9 cellular contexts compared by ENCODE assay signal in the genomic region with DNA sequence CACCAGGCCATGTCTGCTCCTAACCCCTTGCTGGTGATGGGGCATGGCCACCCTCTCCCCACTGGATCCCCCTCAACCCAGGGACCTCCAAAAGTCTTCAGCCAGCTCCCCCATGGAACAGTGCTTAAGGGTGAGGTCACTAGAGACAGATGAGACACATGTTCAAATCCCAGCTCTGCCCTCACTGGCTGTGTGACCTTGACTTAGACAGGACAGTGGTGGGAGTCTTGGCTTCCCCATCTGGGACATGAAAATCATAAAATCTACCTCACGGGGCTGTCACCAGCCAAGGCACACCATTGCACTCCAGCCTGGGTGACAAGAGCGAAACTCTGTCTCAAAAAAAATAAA.
DNase-seq lines count a peak whose midpoint lies in the region; ATAC-seq and TF ChIP-seq lines count a peak whose summit lies in the region.
"Had no signal": no experiment of that assay in that cellular context is flagged by ENCODE, and none has a peak within 500 bp of the region (broad histone marks: within the 10 kb centered on the region; RNA-seq: fewer than 3 reads in every experiment).

No MANE protein-coding gene starts in this region.

- ATAC-seq in GM18511 (IDR thresholded peaks at IDR 0.05; ENCODE audit: unreplicated experiment) = peak; percentile 19
- peak; percentile 1 for ATAC-seq in stimulated activated naive CD8-positive, alpha-beta T cell treated with anti-CD3 and anti-CD28 coated beads, Interleukin-15, Interleukin-2, amounts not matched to agents 100 U/mL and 50 U/mL, for 24 hours
- no peak for ATAC-seq in GM18858 (IDR thresholded peaks at IDR 0.05; ENCODE audit: unreplicated experiment)
- ATAC-seq: SK-N-SH treated with all-trans-retinoic acid at 6 μM for 48 hours had no signal

- no peak overlapping the region for H3K4me3 ChIP-seq in OCI-LY1 (ENCODE audit: low read depth, low read length, poor library complexity, severe bottlenecking)
- H3K4me3 ChIP-seq: lung had no signal

- no peak overlapping the region for H2AFZ ChIP-seq in OCI-LY1 (ENCODE audit: low read length)

- no peaks in the 10 kb centered on the region for H3K9me3 ChIP-seq in OCI-LY1 (ENCODE audit: low read length)

- no peaks in the 10 kb centered on the region for H3K79me2 ChIP-seq in OCI-LY1 (ENCODE audit: insufficient read depth, low read length)

- DNase-seq in epithelial cell of prostate (ENCODE audit: low read depth, low spot score) (no peak), NCI-H187 treated with DMSO at 0.1 percent for 48 hours (lab: John Stamatoyannopoulos, UW) (no peak), dedifferentiated amniotic fluid mesenchymal stem cell (ENCODE audit: extremely low spot score) (no peak)
- DNase-seq in stimulated activated naive CD8-positive, alpha-beta T cell treated with anti-CD3 and anti-CD28 coated beads, Interleukin-15, Interleukin-2, amounts not matched to agents 100 U/mL and 50 U/mL, for 24 hours = no peak

- peaks cover 42% of the 10 kb centered on the region for H3K4me1 ChIP-seq in OCI-LY1 (ENCODE audit: insufficient read depth, low read length, severe bottlenecking)

- no peaks in the 10 kb centered on the region for H3K9me2 ChIP-seq in OCI-LY1 (ENCODE audit: low read depth, low read length)

- H3K27me3 ChIP-seq in OCI-LY1 (ENCODE audit: insufficient read depth, low read length) = no peaks in the 10 kb centered on the region

- H3K9ac ChIP-seq in OCI-LY1 (ENCODE audit: low read length) = peak overlapping the region; percentile 20; the same call in 1 of the 2 replicates

- H4K20me1 ChIP-seq in OCI-LY1 (ENCODE audit: insufficient read depth, low read length) = no peaks in the 10 kb centered on the region

- peak overlapping the region; percentile 78 for H3K27ac ChIP-seq in OCI-LY1 (ENCODE audit: low read depth, low read length, poor library complexity, severe bottlenecking)
- peak overlapping the region; percentile 52 for H3K27ac ChIP-seq in epithelial cell of prostate

- H3F3A ChIP-seq in OCI-LY1 (ENCODE audit: insufficient read depth, low read length) = no peaks in the 10 kb centered on the region

- TF ChIP-seq CTCF in OCI-LY1 (IDR thresholded peaks at IDR 0.05; ENCODE audit: low read length) = no peak

- H3K4me2 ChIP-seq in OCI-LY1 (ENCODE audit: low read length) = peak overlapping the region; percentile 23; the same call in 1 of the 2 replicates

- H3K36me3 ChIP-seq in OCI-LY1 (ENCODE audit: insufficient read depth, low read length) = peaks cover 26% of the 10 kb centered on the region; the same call in 1 of the 2 replicates
